ENCODE assay signal across 22 cellular contexts in genomic region chr15:40985541-40986330, GRCh38. TPM values are rescaled to one million over a fixed set of nuclear protein-coding genes. Genes with fewer than 3 reads are reported as not detected.
A peak's percentile ranks its signal among the peaks of the same experiment; 100 is the strongest.
DNase-seq lines count a peak whose midpoint lies in the region; ATAC-seq and TF ChIP-seq lines count a peak whose summit lies in the region.
"Had no signal": no experiment of that assay in that cellular context is flagged by ENCODE, and none has a peak within 500 bp of the region (broad histone marks: within the 10 kb centered on the region; RNA-seq: fewer than 3 reads in every experiment).

No MANE protein-coding gene starts in this region.

- TF ChIP-seq CTCF in adrenal gland (IDR thresholded peaks at IDR 0.05), result no peak
- TF ChIP-seq CTCF in fibroblast of the aortic adventitia (IDR thresholded peaks at IDR 0.05; ENCODE audit: insufficient read depth, low read length), result no peak
- no peak for TF ChIP-seq CTCF in tibial artery (IDR thresholded peaks at IDR 0.05)
- TF ChIP-seq CTCF in body of pancreas (IDR thresholded peaks at IDR 0.05), result no peak

- no peaks in the 10 kb centered on the region for H3K27me3 ChIP-seq in adrenal gland
- no peaks in the 10 kb centered on the region for H3K27me3 ChIP-seq in tibial artery
- H3K27me3 ChIP-seq in body of pancreas, result no peaks in the 10 kb centered on the region
- H3K27me3 ChIP-seq: colonic mucosa, thyroid gland had no signal

- TF ChIP-seq POLR2A in adrenal gland (IDR thresholded peaks at IDR 0.05) (no peak), GM18505 (IDR thresholded peaks at IDR 0.05; ENCODE audit: borderline replicate concordance, extremely low read depth, insufficient read depth, insufficient read length) (no peak), body of pancreas (IDR thresholded peaks at IDR 0.05) (no peak)

- H3K36me3 ChIP-seq in adrenal gland (replicated peaks in 1 of 2) (peaks cover 0 to 73% of the 10 kb centered on the region in 2 donors), tibial artery (peaks cover 40 to 73% (median 70%) of the 10 kb centered on the region in 3 donors), body of pancreas (replicated peaks in 1 of 2; ENCODE audit: insufficient read depth in 1 of 2, low read depth in 2 of 2) (peaks cover 14 to 46% of the 10 kb centered on the region in 2 donors)

- DNase-seq in activated naive CD4-positive, alpha-beta T cell treated with anti-CD3 and anti-CD28 coated beads, Interleukin-2, amount 50 U/mL, for 72 hours (ENCODE audit: low spot score in 2 of 2), result no peak
- no peak for DNase-seq in activated naive CD4-positive, alpha-beta T cell (lab: John Stamatoyannopoulos, UW)
- DNase-seq in adrenal gland, result peak in 4 of 7 donors; percentile 6 to 48 (median 38)
- DNase-seq in fibroblast of the aortic adventitia (ENCODE audit: low read depth), result peak; percentile 58
- peak in 1 of 2 donors; percentile 73 for DNase-seq in tibial artery
- DNase-seq in naive thymus-derived CD8-positive, alpha-beta T cell, result no peak
- no peak for DNase-seq in body of pancreas
- DNase-seq: 8988T; amygdala; CD4-positive, CD25-positive, alpha-beta regulatory T cell; colonic mucosa; DMS53; H7; left colon; NCI-H510A treated with DMSO at 0.1 percent for 48 hours; OCI-M1; SHP77 treated with DMSO at 0.1 percent for 48 hours; stimulated activated CD4-positive, alpha-beta T cell treated with anti-CD3 and anti-CD28 coated beads, Interleukin-15, amount 100 ng/mL, for 24 hours; T-helper 2 cell; thyroid gland had no signal

- no peaks in the 10 kb centered on the region for H3K27me3 Mint-ChIP-seq in naive thymus-derived CD8-positive, alpha-beta T cell
- H3K27me3 Mint-ChIP-seq: CD4-positive, CD25-positive, alpha-beta regulatory T cell; stimulated activated memory B cell treated with anti-CD40 and anti-IgM and Interleukin-4, amounts not matched to agents 10 μg/mL and 1 μg/mL and 100 μg/mL, for 72 hours had no signal

- no peak overlapping the region for H3K4me3 Mint-ChIP-seq in naive thymus-derived CD8-positive, alpha-beta T cell
- H3K4me3 Mint-ChIP-seq: CD4-positive, CD25-positive, alpha-beta regulatory T cell; stimulated activated memory B cell treated with anti-CD40 and anti-IgM and Interleukin-4, amounts not matched to agents 10 μg/mL and 1 μg/mL and 100 μg/mL, for 72 hours had no signal

- intact Hi-C loops in adrenal gland (cut with DNase I), result no loop called here
- intact Hi-C loops in tibial artery (cut with DNase I; ENCODE audit: low total_unique reads), result no loop called here
- intact Hi-C loops in body of pancreas (cut with DNase I), result no loop called here

- no peaks in the 10 kb centered on the region for H3K9me3 ChIP-seq in adrenal gland (replicated peaks in 1 of 3)
- H3K9me3 ChIP-seq in tibial artery, result no peaks in the 10 kb centered on the region
- H3K9me3 ChIP-seq in body of pancreas, result no peaks in the 10 kb centered on the region
- H3K9me3 ChIP-seq: colonic mucosa, thyroid gland had no signal

- H3K36me3 Mint-ChIP-seq in activated naive CD4-positive, alpha-beta T cell treated with anti-CD3 and anti-CD28 coated beads, Interleukin-2, amount 50 U/mL, for 72 hours, result peaks cover 16 to 19% of the 10 kb centered on the region in 2 donors
- peaks cover 6 to 92% (median 26%) of the 10 kb centered on the region in 3 donors for H3K36me3 Mint-ChIP-seq in naive thymus-derived CD8-positive, alpha-beta T cell

- POLR2A ChIA-PET in naive thymus-derived CD8-positive, alpha-beta T cell (lab: Charles Lee), result no interaction called here

- H3K4me1 ChIP-seq in adrenal gland (replicated peaks in 1 of 2) (peaks cover 0 to 15% of the 10 kb centered on the region in 2 donors), tibial artery (peaks cover 0 to 66% (median 33%) of the 10 kb centered on the region in 4 donors), body of pancreas (no peaks in the 10 kb centered on the region)
- H3K4me1 ChIP-seq: colonic mucosa, thyroid gland had no signal

- no peaks in the 10 kb centered on the region for H3K4me1 Mint-ChIP-seq in naive thymus-derived CD8-positive, alpha-beta T cell
- H3K4me1 Mint-ChIP-seq: CD4-positive, CD25-positive, alpha-beta regulatory T cell; stimulated activated memory B cell treated with anti-CD40 and anti-IgM and Interleukin-4, amounts not matched to agents 10 μg/mL and 1 μg/mL and 100 μg/mL, for 72 hours had no signal

- H3K9me3 Mint-ChIP-seq in activated naive CD4-positive, alpha-beta T cell treated with anti-CD3 and anti-CD28 coated beads, Interleukin-2, amount 50 U/mL, for 72 hours, result no peaks in the 10 kb centered on the region
- H3K9me3 Mint-ChIP-seq in naive thymus-derived CD8-positive, alpha-beta T cell, result peaks cover 0 to 2% (median 0%) of the 10 kb centered on the region in 9 donors
- H3K9me3 Mint-ChIP-seq: stimulated activated memory B cell treated with anti-CD40 and anti-IgM and Interleukin-4, amounts not matched to agents 10 μg/mL and 1 μg/mL and 100 μg/mL, for 72 hours had no signal

- peak overlapping the region; percentile 66 to 71 for H3K27ac Mint-ChIP-seq in activated naive CD4-positive, alpha-beta T cell treated with anti-CD3 and anti-CD28 coated beads, Interleukin-2, amount 50 U/mL, for 72 hours
- H3K27ac Mint-ChIP-seq in naive thymus-derived CD8-positive, alpha-beta T cell, result peak overlapping the region in 3 of 10 donors; percentile 7 to 40 (median 17)
- H3K27ac Mint-ChIP-seq: CD4-positive, CD25-positive, alpha-beta regulatory T cell; stimulated activated memory B cell treated with anti-CD40 and anti-IgM and Interleukin-4, amounts not matched to agents 10 μg/mL and 1 μg/mL and 100 μg/mL, for 72 hours had no signal

- peak overlapping the region in 4 of 5 donors; percentile 26 to 80 (median 62) for H3K27ac ChIP-seq in adrenal gland
- H3K27ac ChIP-seq in tibial artery, result peak overlapping the region; percentile 64 to 72
- H3K27ac ChIP-seq in body of pancreas, result no peak overlapping the region
- H3K27ac ChIP-seq: colonic mucosa, thyroid gland had no signal

- ATAC-seq in activated naive CD4-positive, alpha-beta T cell treated with anti-CD3 and anti-CD28 coated beads, Interleukin-2, amount 50 U/mL, for 72 hours, result no peak
- ATAC-seq in naive thymus-derived CD8-positive, alpha-beta T cell, result no peak
- ATAC-seq in GM18505 (IDR thresholded peaks at IDR 0.05; ENCODE audit: unreplicated experiment) (no peak), body of pancreas (no peak)
- ATAC-seq: left colon; stimulated activated memory B cell treated with anti-CD40 and anti-IgM and Interleukin-4, amounts not matched to agents 10 μg/mL and 1 μg/mL and 100 μg/mL, for 72 hours had no signal

- WGBS in adrenal gland, 4 donors, result 68 to 85% (median 72%) methylated on average over 2 to 6 of the region's 6 CpGs
- 94 to 97% methylated on average over 6 of the region's 6 CpGs for WGBS in body of pancreas, 2 donors

- H3K4me3 ChIP-seq in adrenal gland, result no peak overlapping the region
- H3K4me3 ChIP-seq in fibroblast of the aortic adventitia (ENCODE audit: low read depth, low read length), result no peak overlapping the region
- H3K4me3 ChIP-seq in tibial artery, result no peak overlapping the region
- no peak overlapping the region for H3K4me3 ChIP-seq in body of pancreas
- H3K4me3 ChIP-seq: colonic mucosa, thyroid gland had no signal

RNA-seq across cellular contexts. Expression of gene CHAC1, which starts 32.5 kb away (rescaled TPM):
- 10 to 100 TPM; 12.9 to 16.3 TPM for total RNA-seq in activated naive CD4-positive, alpha-beta T cell treated with anti-CD3 and anti-CD28 coated beads, Interleukin-2, amount 50 U/mL, for 72 hours
- total RNA-seq in adrenal gland, result 1 to 10 TPM in 4 of 8 donors, under 1 TPM in 3, not detected in 1; 0.24 to 2.4 (median 1.1) TPM
- 1 to 10 TPM in 2 of 3 donors, under 1 TPM in 1; 0.55 to 1.3 (median 1.3) TPM for polyA plus RNA-seq in adrenal gland
- 4.7 and 11.4 TPM in 2 replicates for total RNA-seq in fibroblast of the aortic adventitia (ENCODE audit: low replicate concordance)
- total RNA-seq in naive thymus-derived CD8-positive, alpha-beta T cell, result 1 to 10 TPM; 8.9 to 9.2 TPM
- polyA plus RNA-seq in naive thymus-derived CD8-positive, alpha-beta T cell, result not detected
- 1 to 10 TPM; 4.0 to 4.7 TPM for total RNA-seq in body of pancreas

RNA-seq across cellular contexts. Expression of gene DLL4, which starts 56.6 kb away (rescaled TPM):
- total RNA-seq in activated naive CD4-positive, alpha-beta T cell treated with anti-CD3 and anti-CD28 coated beads, Interleukin-2, amount 50 U/mL, for 72 hours, result under 1 TPM in 1 of 2 donors, not detected in 1; 0.16 TPM
- total RNA-seq in adrenal gland (10 to 100 TPM in 2 of 8 donors, 1 to 10 TPM in 6; 1.9 to 15.9 (median 5.6) TPM), fibroblast of the aortic adventitia (ENCODE audit: low replicate concordance) (0.08 and 0.09 TPM in 2 replicates), body of pancreas (1 to 10 TPM in 1 of 2 donors, under 1 TPM in 1; 0.33 to 3.6 TPM)
- 1 to 10 TPM in 2 of 3 donors, under 1 TPM in 1; 0.66 to 3.9 (median 3.6) TPM for polyA plus RNA-seq in adrenal gland
- under 1 TPM in 1 of 2 experiments, not detected in 1; 0.16 TPM for total RNA-seq in naive thymus-derived CD8-positive, alpha-beta T cell
- polyA plus RNA-seq in naive thymus-derived CD8-positive, alpha-beta T cell, result not detected
- total RNA-seq: CD4-positive, CD25-positive, alpha-beta regulatory T cell; H7 had no signal
- polyA plus RNA-seq: CD4-positive, CD25-positive, alpha-beta regulatory T cell had no signal

Comparison
In these comparisons a context has a peak if more than half of its experiments do, and no peak if none do; other contexts are left out.
1. DNase-seq: peak in adrenal gland (4 of 7) and fibroblast of the aortic adventitia (single experiment); none in activated naive CD4-positive, alpha-beta T cell treated with anti-CD3 and anti-CD28 coated beads, Interleukin-2, amount 50 U/mL, for 72 hours (0 of 2), activated naive CD4-positive, alpha-beta T cell (0 of 4), naive thymus-derived CD8-positive, alpha-beta T cell (0 of 10) and body of pancreas (0 of 4).
2. H3K27ac ChIP-seq: peak in adrenal gland (4 of 5) and tibial artery (2 of 2); none in body of pancreas (0 of 4).